8 cellular contexts compared by ENCODE assay signal in the genomic region with DNA sequence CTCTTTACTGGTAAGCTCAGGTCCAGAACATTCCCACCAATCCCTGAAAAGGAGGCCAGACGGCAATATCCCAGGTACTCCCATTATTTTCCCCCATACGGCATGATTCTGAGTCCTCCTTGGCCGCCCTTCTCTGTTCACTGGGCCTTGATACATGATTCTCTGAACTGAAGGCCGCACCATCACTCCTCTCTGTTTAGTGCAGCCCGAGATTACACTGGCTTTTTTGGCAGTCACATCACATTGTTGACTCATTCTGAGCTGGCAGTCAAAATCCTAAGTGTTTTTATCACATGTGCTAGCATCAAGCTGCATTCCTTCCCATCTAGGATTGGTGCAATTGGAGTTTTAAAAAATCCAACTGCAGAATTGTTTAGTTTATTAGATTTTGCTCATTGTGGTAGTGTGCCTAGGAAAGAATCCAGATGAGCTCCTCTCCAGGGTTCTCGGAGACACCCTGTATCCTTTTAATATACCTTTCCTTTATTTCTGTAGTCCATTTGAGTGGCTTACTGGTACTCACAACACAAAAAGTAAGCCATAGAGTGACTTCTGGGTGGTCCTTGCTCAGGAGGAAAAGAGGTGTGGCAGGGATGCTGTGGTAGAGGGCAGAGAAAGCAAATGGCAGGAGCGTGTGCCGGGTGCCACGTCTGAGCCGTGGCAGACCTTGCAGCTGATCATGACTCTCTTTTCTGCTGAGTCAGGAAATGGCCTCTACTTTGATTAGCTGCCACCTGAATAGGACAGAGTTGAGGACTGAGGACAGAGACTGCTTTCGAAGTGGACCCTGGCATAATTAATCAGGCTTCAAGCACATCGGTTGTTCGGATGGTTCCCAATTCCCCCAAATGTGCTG.
DNase-seq lines count a peak whose midpoint lies in the region; ATAC-seq and TF ChIP-seq lines count a peak whose summit lies in the region.
"Had no signal": no experiment of that assay in that cellular context is flagged by ENCODE, and none has a peak within 500 bp of the region (broad histone marks: within the 10 kb centered on the region; RNA-seq: fewer than 3 reads in every experiment).

No MANE protein-coding gene starts in this region.

- no peak overlapping the region for H3K4me3 ChIP-seq in astrocyte of the spinal cord (ENCODE audit: low read depth, low read length)
- no peak overlapping the region for H3K4me3 ChIP-seq in thoracic aorta

- ATAC-seq in thoracic aorta (ENCODE audit: insufficient number of reproducible peaks, low FRiP score, low read depth), result peak; percentile 97

- TF ChIP-seq CTCF in astrocyte of the spinal cord (IDR thresholded peaks at IDR 0.05; ENCODE audit: low read depth, low read length), result no peak
- TF ChIP-seq CTCF in thoracic aorta (IDR thresholded peaks at IDR 0.05), result no peak
- TF ChIP-seq CTCF in Calu3 (IDR thresholded peaks at IDR 0.05; ENCODE audit: unreplicated experiment), result no peak

- H3K27ac ChIP-seq in thoracic aorta, result peak overlapping the region; percentile 71 to 80

- H3K4me1 Mint-ChIP-seq in activated T-helper 2 cell treated with anti-CD3 and anti-CD28 coated beads, Interferon-gamma antibody, Interleukin-2, Interleukin-4, amounts not matched to agents 10 μg/mL and 5 μg/mL and 100 μg/mL, durations not matched to agents 14 hours and 24 hours and 36 hours (ENCODE audit: low read depth), result peaks cover 11% of the 10 kb centered on the region
- H3K4me1 Mint-ChIP-seq in Calu3 (ENCODE audit: low read depth, unreplicated experiment), result peaks cover 36% of the 10 kb centered on the region

- H3K27me3 Mint-ChIP-seq in activated T-helper 2 cell treated with anti-CD3 and anti-CD28 coated beads, Interferon-gamma antibody, Interleukin-2, Interleukin-4, amounts not matched to agents 10 μg/mL and 5 μg/mL and 100 μg/mL, durations not matched to agents 14 hours and 24 hours and 36 hours (ENCODE audit: low read depth), result peaks cover 74% of the 10 kb centered on the region
- H3K27me3 Mint-ChIP-seq in Calu3 (ENCODE audit: unreplicated experiment), result no peaks in the 10 kb centered on the region

- no peak overlapping the region for H3K27ac Mint-ChIP-seq in activated T-helper 2 cell treated with anti-CD3 and anti-CD28 coated beads, Interferon-gamma antibody, Interleukin-2, Interleukin-4, amounts not matched to agents 10 μg/mL and 5 μg/mL and 100 μg/mL, durations not matched to agents 14 hours and 24 hours and 36 hours
- no peak overlapping the region for H3K27ac Mint-ChIP-seq in Calu3 (ENCODE audit: unreplicated experiment)

- no peaks in the 10 kb centered on the region for H3K9me3 Mint-ChIP-seq in activated T-helper 2 cell treated with anti-CD3 and anti-CD28 coated beads, Interferon-gamma antibody, Interleukin-2, Interleukin-4, amounts not matched to agents 10 μg/mL and 5 μg/mL and 100 μg/mL, durations not matched to agents 14 hours and 24 hours and 36 hours
- no peaks in the 10 kb centered on the region for H3K9me3 Mint-ChIP-seq in Calu3 (ENCODE audit: low read depth, unreplicated experiment)

- H3K36me3 Mint-ChIP-seq in activated T-helper 2 cell treated with anti-CD3 and anti-CD28 coated beads, Interferon-gamma antibody, Interleukin-2, Interleukin-4, amounts not matched to agents 10 μg/mL and 5 μg/mL and 100 μg/mL, durations not matched to agents 14 hours and 24 hours and 36 hours (ENCODE audit: low read depth), result no peaks in the 10 kb centered on the region
- H3K36me3 Mint-ChIP-seq in Calu3 (ENCODE audit: insufficient read depth, unreplicated experiment), result no peaks in the 10 kb centered on the region

- no peaks in the 10 kb centered on the region for H3K27me3 ChIP-seq in thoracic aorta (replicated peaks; ENCODE audit: insufficient read depth)

- H3K4me1 ChIP-seq in thoracic aorta (ENCODE audit: control insufficient read depth in 1 of 2, low read depth in 2 of 2), result peaks cover 10 to 16% of the 10 kb centered on the region in 2 donors

- in situ Hi-C loops in astrocyte of the spinal cord (cut with HindIII; ENCODE audit: low sequenced_read_pairs), result no loop called here

- intact Hi-C loops in activated T-helper 2 cell treated with anti-CD3 and anti-CD28 coated beads, Interferon-gamma antibody, Interleukin-2, Interleukin-4, amounts not matched to agents 10 μg/mL and 5 μg/mL and 100 μg/mL, durations not matched to agents 14 hours and 24 hours and 36 hours (cut with micrococcal nuclease), result no loop called here
- intact Hi-C loops in Calu3 (cut with micrococcal nuclease; ENCODE audit: unreplicated experiment), result no loop called here

- no TSS peak for BruUV-seq in Calu3 (replicated peaks; lab: Mats Ljungman, UMichigan)

- DNase-seq in HK-2 (ENCODE audit: unreplicated experiment), result peak; percentile 16
- DNase-seq in astrocyte of the spinal cord (ENCODE audit: low read depth, low spot score), result peak; percentile 95
- peak; percentile 97 for DNase-seq in iris pigment epithelial cell (ENCODE audit: low read depth)
- peak; percentile 37 for DNase-seq in thoracic aorta (ENCODE audit: low spot score)
- DNase-seq in stimulated activated naive CD4-positive, alpha-beta T cell treated with Interleukin-2 at 50 U/mL for 16 hours (lab: John Stamatoyannopoulos, UW), result no peak
- no peak for DNase-seq in activated T-helper 2 cell treated with anti-CD3 and anti-CD28 coated beads, Interferon-gamma antibody, Interleukin-2, Interleukin-4, amounts not matched to agents 10 μg/mL and 5 μg/mL and 100 μg/mL, durations not matched to agents 14 hours and 24 hours and 36 hours (ENCODE audit: low spot score)
- DNase-seq in Calu3, result no peak
- DNase-seq: SHP77 treated with DMSO at 0.1 percent for 48 hours had no signal

- no peak overlapping the region for H3K4me3 Mint-ChIP-seq in activated T-helper 2 cell treated with anti-CD3 and anti-CD28 coated beads, Interferon-gamma antibody, Interleukin-2, Interleukin-4, amounts not matched to agents 10 μg/mL and 5 μg/mL and 100 μg/mL, durations not matched to agents 14 hours and 24 hours and 36 hours (ENCODE audit: low read depth)
- H3K4me3 Mint-ChIP-seq in Calu3 (ENCODE audit: low read depth, unreplicated experiment), result no peak overlapping the region

- H3K36me3 ChIP-seq in thoracic aorta, result no peaks in the 10 kb centered on the region

- H3K9me3 ChIP-seq in thoracic aorta, result no peaks in the 10 kb centered on the region

- CTCF ChIA-PET in Calu3 (lab: Charles Lee), result interaction anchor here (0.8 to 1.2 kb wide), 3 partner anchors 10 to 120 kb away, joined by 3 to 4 read pairs (median 3); no protein-coding TSS in a partner anchor

Comparison
In these comparisons a context has a peak if more than half of its experiments do, and no peak if none do; other contexts are left out.
1. DNase-seq: peak in HK-2 (single experiment), astrocyte of the spinal cord (single experiment), iris pigment epithelial cell (single experiment) and thoracic aorta (single experiment); none in stimulated activated naive CD4-positive, alpha-beta T cell treated with Interleukin-2 at 50 U/mL for 16 hours (single experiment), activated T-helper 2 cell treated with anti-CD3 and anti-CD28 coated beads, Interferon-gamma antibody, Interleukin-2, Interleukin-4, amounts not matched to agents 10 μg/mL and 5 μg/mL and 100 μg/mL, durations not matched to agents 14 hours and 24 hours and 36 hours (single experiment) and Calu3 (single experiment).